ENCODE assay signal across 23 cellular contexts in genomic region chr14:68921049-68921448, GRCh38. TPM values are rescaled to one million over a fixed set of nuclear protein-coding genes. Genes with fewer than 3 reads are reported as not detected.
DNase-seq lines count a peak whose midpoint lies in the region; ATAC-seq, FAIRE-seq and TF ChIP-seq lines count a peak whose summit lies in the region.
"Had no signal": no experiment of that assay in that cellular context is flagged by ENCODE, and none has a peak within 500 bp of the region (broad histone marks: within the 10 kb centered on the region; RNA-seq: fewer than 3 reads in every experiment).

No MANE protein-coding gene starts in this region.

- peak overlapping the region; percentile 10 to 22 for H3K27ac Mint-ChIP-seq in activated naive CD4-positive, alpha-beta T cell treated with anti-CD3 and anti-CD28 coated beads, Interleukin-2, amount 50 U/mL, for 72 hours
- no peak overlapping the region for H3K27ac Mint-ChIP-seq in activated naive CD4-positive, alpha-beta T cell treated with anti-CD3 and anti-CD28 coated beads, Interleukin-2, amount 10 ng/mL, durations not matched to agents 7 days and 5 days
- peak overlapping the region; percentile 19 for H3K27ac Mint-ChIP-seq in astrocyte (ENCODE audit: unreplicated experiment)
- H3K27ac Mint-ChIP-seq: B cell; immature natural killer cell; stimulated activated naive CD8-positive, alpha-beta T cell treated with anti-CD3 and anti-CD28 coated beads, Interleukin-15, Interleukin-2, amounts not matched to agents 100 ng/mL and 50 ng/mL, for 24 hours had no signal

- 67% methylated on average over 9 of the region's 9 CpGs; no CpG with 5 or more reads in 1 of the 2 donors for WGBS in transverse colon (ENCODE audit: low coverage in 1 of 2), 2 donors

- ATAC-seq in activated naive CD4-positive, alpha-beta T cell treated with anti-CD3 and anti-CD28 coated beads, Interleukin-2, amount 50 U/mL, for 72 hours = no peak
- ATAC-seq: activated CD4-positive, CD25-positive, alpha-beta regulatory T cell treated with anti-CD3 and anti-CD28 coated beads, Interleukin-2, amount 50 U/mL, for 24 hours; foreskin keratinocyte had no signal

- H3K9me3 ChIP-seq in astrocyte (ENCODE audit: insufficient read depth, low read depth, low read length) (no peaks in the 10 kb centered on the region), muscle layer of colon (ENCODE audit: low read length) (no peaks in the 10 kb centered on the region), transverse colon (no peaks in the 10 kb centered on the region)

- peaks cover 21 to 46% of the 10 kb centered on the region in 2 donors for H3K36me3 Mint-ChIP-seq in activated naive CD4-positive, alpha-beta T cell treated with anti-CD3 and anti-CD28 coated beads, Interleukin-2, amount 50 U/mL, for 72 hours
- H3K36me3 Mint-ChIP-seq in activated naive CD4-positive, alpha-beta T cell treated with anti-CD3 and anti-CD28 coated beads, Interleukin-2, amount 10 ng/mL, durations not matched to agents 7 days and 5 days = peaks cover 43% of the 10 kb centered on the region
- H3K36me3 Mint-ChIP-seq in astrocyte (ENCODE audit: low read depth, unreplicated experiment) = peaks cover 46% of the 10 kb centered on the region

- H3K27ac ChIP-seq in astrocyte (ENCODE audit: low read depth, low read length) (no peak overlapping the region), muscle layer of colon (ENCODE audit: low read depth, low read length) (peak overlapping the region; percentile 80), transverse colon (peak overlapping the region; percentile 69 to 99 (median 96))
- H3K27ac ChIP-seq: foreskin keratinocyte had no signal

- no peak overlapping the region for H2AFZ ChIP-seq in astrocyte (ENCODE audit: low read depth, low read length)

- FAIRE-seq in astrocyte (lab: Jason Lieb, UNC) (no peak), GM19239 (lab: Jason Lieb, UNC) (no peak)
- FAIRE-seq: GM18507, TTC549 had no signal

- peaks cover 99% of the 10 kb centered on the region for H3K79me2 ChIP-seq in astrocyte (ENCODE audit: insufficient read depth, low read length)

- no peak overlapping the region for H3K9ac ChIP-seq in astrocyte (ENCODE audit: low read length)
- no peak overlapping the region for H3K9ac ChIP-seq in muscle layer of colon (ENCODE audit: low read length)

- peaks cover 97% of the 10 kb centered on the region for H4K20me1 ChIP-seq in astrocyte (ENCODE audit: insufficient read depth, low read length)

- H3K27me3 ChIP-seq in astrocyte (ENCODE audit: insufficient read depth, low read length) (no peaks in the 10 kb centered on the region), muscle layer of colon (ENCODE audit: control insufficient read depth in 1 of 2, insufficient read depth in 2 of 2, low read length in 2 of 2) (no peaks in the 10 kb centered on the region), transverse colon (no peaks in the 10 kb centered on the region)
- H3K27me3 ChIP-seq: foreskin keratinocyte, upper lobe of left lung had no signal

- H3K4me2 ChIP-seq in astrocyte (ENCODE audit: low read length) = no peak overlapping the region

- CTCF ChIA-PET in activated naive CD4-positive, alpha-beta T cell treated with anti-CD3 and anti-CD28 coated beads, Interleukin-2, amount 10 ng/mL, durations not matched to agents 7 days and 5 days (lab: Charles Lee) = interaction anchor here (1.2 to 7.9 kb wide), 2 partner anchors 8 to 11 kb away, joined by 3 to 65 read pairs; no protein-coding TSS in a partner anchor

- no peak for TF ChIP-seq EP300 in transverse colon (IDR thresholded peaks at IDR 0.05; ENCODE audit: low read depth)

- H3K4me1 ChIP-seq in astrocyte (ENCODE audit: insufficient read depth, low read length) (peaks cover 22% of the 10 kb centered on the region), muscle layer of colon (ENCODE audit: insufficient read depth, low read length) (peaks cover 89% of the 10 kb centered on the region), transverse colon (peaks cover 10 to 46% (median 18%) of the 10 kb centered on the region in 4 donors)
- H3K4me1 ChIP-seq: foreskin keratinocyte had no signal

- H3K4me3 ChIP-seq in astrocyte (ENCODE audit: insufficient read depth, low read depth, low read length) (no peak overlapping the region), muscle layer of colon (ENCODE audit: low read depth in 1 of 2, low read length in 2 of 2) (no peak overlapping the region), transverse colon (no peak overlapping the region)
- H3K4me3 ChIP-seq: upper lobe of left lung had no signal

- intact Hi-C loops in transverse colon (cut with DNase I; ENCODE audit: low total_unique reads) = loop anchor here (5.0 to 10.0 kb wide), 2 partner anchors 56 to 1994 kb away; partner anchors contain the start of gene ACTN1

- no peak overlapping the region for H3K4me3 Mint-ChIP-seq in activated naive CD4-positive, alpha-beta T cell treated with anti-CD3 and anti-CD28 coated beads, Interleukin-2, amount 10 ng/mL, durations not matched to agents 7 days and 5 days
- H3K4me3 Mint-ChIP-seq in astrocyte (ENCODE audit: unreplicated experiment) = no peak overlapping the region
- H3K4me3 Mint-ChIP-seq: B cell; immature natural killer cell; nephron progenitor cell; stimulated activated naive CD8-positive, alpha-beta T cell treated with anti-CD3 and anti-CD28 coated beads, Interleukin-15, Interleukin-2, amounts not matched to agents 100 ng/mL and 50 ng/mL, for 24 hours had no signal

- DNase-seq in activated naive CD4-positive, alpha-beta T cell treated with anti-CD3 and anti-CD28 coated beads, Interleukin-2, amount 50 U/mL, for 72 hours (ENCODE audit: low spot score in 2 of 2) = no peak
- DNase-seq in activated naive CD4-positive, alpha-beta T cell treated with anti-CD3 and anti-CD28 coated beads, Interleukin-2, amount 10 ng/mL, durations not matched to agents 7 days and 5 days = no peak
- no peak for DNase-seq in astrocyte (ENCODE audit: low read depth)
- no peak for DNase-seq in transverse colon
- DNase-seq in GM19239 (ENCODE audit: insufficient read length, low spot score) = no peak
- DNase-seq in putamen (ENCODE audit: low spot score) = no peak
- DNase-seq in activated effector memory CD4-positive, alpha-beta T cell treated with Interleukin-2 at 50 U/mL for 16 hours = no peak
- DNase-seq: activated CD8-positive, alpha-beta memory T cell treated with anti-CD3 and anti-CD28 coated beads for 24 hours; activated naive CD4-positive, alpha-beta T cell; activated T-cell treated with anti-CD3 and anti-CD28 coated beads, Interleukin-2, amount 50 U/mL, for 1 hour; erythroblast; foreskin keratinocyte; hippocampal formation; immature natural killer cell; NCI-H524; upper lobe of left lung had no signal

- no peak for TF ChIP-seq POLR2A in transverse colon (IDR thresholded peaks at IDR 0.05)

- H3K9me3 Mint-ChIP-seq in activated naive CD4-positive, alpha-beta T cell treated with anti-CD3 and anti-CD28 coated beads, Interleukin-2, amount 50 U/mL, for 72 hours = peaks cover 3 to 4% of the 10 kb centered on the region in 2 donors
- H3K9me3 Mint-ChIP-seq in activated naive CD4-positive, alpha-beta T cell treated with anti-CD3 and anti-CD28 coated beads, Interleukin-2, amount 10 ng/mL, durations not matched to agents 7 days and 5 days = peaks cover 14% of the 10 kb centered on the region
- no peaks in the 10 kb centered on the region for H3K9me3 Mint-ChIP-seq in astrocyte (ENCODE audit: unreplicated experiment)

- in situ Hi-C loops in transverse colon (cut with MboI; ENCODE audit: low pct_ligation_motif_present in 1 of 4, low pct_unique_long_range_greater_than_20kb in 1 of 4, low sequenced_read_pairs in 3 of 4) = loop anchor here in 2 of 4 donors (25.0 kb wide), 1 partner anchor 166 kb away; no protein-coding TSS in a partner anchor

- no peaks in the 10 kb centered on the region for H3K27me3 Mint-ChIP-seq in activated naive CD4-positive, alpha-beta T cell treated with anti-CD3 and anti-CD28 coated beads, Interleukin-2, amount 10 ng/mL, durations not matched to agents 7 days and 5 days
- no peaks in the 10 kb centered on the region for H3K27me3 Mint-ChIP-seq in astrocyte (ENCODE audit: low read depth, unreplicated experiment)
- H3K27me3 Mint-ChIP-seq: stimulated activated naive CD8-positive, alpha-beta T cell treated with anti-CD3 and anti-CD28 coated beads, Interleukin-15, Interleukin-2, amounts not matched to agents 100 ng/mL and 50 ng/mL, for 24 hours had no signal

- peaks cover 88% of the 10 kb centered on the region for H3K36me3 ChIP-seq in astrocyte (ENCODE audit: insufficient read depth, low read length)
- peaks cover 74% of the 10 kb centered on the region for H3K36me3 ChIP-seq in muscle layer of colon (ENCODE audit: insufficient read depth, low read length)
- H3K36me3 ChIP-seq in transverse colon = peaks cover 0 to 14% (median 2%) of the 10 kb centered on the region in 4 donors

- TF ChIP-seq CTCF in astrocyte (IDR thresholded peaks at IDR 0.05; ENCODE audit: insufficient read depth, low read depth, low read length) = no peak
- no peak for TF ChIP-seq CTCF in transverse colon (IDR thresholded peaks at IDR 0.05)

- H3K4me1 Mint-ChIP-seq in activated naive CD4-positive, alpha-beta T cell treated with anti-CD3 and anti-CD28 coated beads, Interleukin-2, amount 10 ng/mL, durations not matched to agents 7 days and 5 days = peaks cover 30% of the 10 kb centered on the region
- peaks cover 87% of the 10 kb centered on the region for H3K4me1 Mint-ChIP-seq in astrocyte (ENCODE audit: low read depth, unreplicated experiment)
- H3K4me1 Mint-ChIP-seq: B cell, immature natural killer cell had no signal

RNA-seq across cellular contexts. Expression of gene ACTN1, which starts 58.1 kb away (rescaled TPM):
- 100 to 1,000 TPM; 106 to 120 TPM for total RNA-seq in activated naive CD4-positive, alpha-beta T cell treated with anti-CD3 and anti-CD28 coated beads, Interleukin-2, amount 50 U/mL, for 72 hours
- total RNA-seq in astrocyte = 1,163 and 1,186 TPM in 2 replicates
- total RNA-seq in transverse colon = 100 to 1,000 TPM; 127 to 403 (median 197) TPM
